Comparison of ENCODE assay signal across 1 cellular context in the genomic region with DNA sequence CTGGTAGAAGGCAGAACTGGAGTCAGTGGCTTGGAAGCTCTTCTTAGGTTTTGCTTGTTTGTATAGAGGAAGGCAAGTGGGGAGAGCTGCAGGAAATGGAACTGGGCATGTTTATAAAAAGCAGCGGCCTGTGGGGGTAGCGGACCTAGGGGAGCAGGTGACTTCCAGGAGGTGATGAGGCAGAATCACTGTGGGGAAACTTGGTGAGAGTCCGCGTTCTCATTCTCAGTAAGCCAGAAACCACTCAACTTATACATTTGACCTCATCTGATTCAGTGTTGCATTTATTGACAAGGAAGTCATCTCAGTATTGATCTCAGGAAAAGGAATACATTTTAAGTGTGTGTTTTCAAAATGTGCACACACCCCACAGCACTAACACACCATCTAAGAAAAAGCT.
TF ChIP-seq lines count a peak whose summit lies in the region.

No MANE protein-coding gene starts in this region.

TF ChIP-seq in GM12878, 131 proteins besides CTCF, POLR2A, EP300 and RAD21 (continued from another document and continues in another):
- TF ChIP-seq ZBTB33 (IDR thresholded peaks at IDR 0.05) (no peak), SRF (IDR thresholded peaks at IDR 0.05; ENCODE audit: low read depth in 2 of 2, low read length in 2 of 2) (no peak), HDAC2 (IDR thresholded peaks at IDR 0.05) (no peak), CHD2 (IDR thresholded peaks at IDR 0.05; ENCODE audit: borderline replicate concordance, low read depth, low read length) (0 out of 2 replicates have a peak, but pooled peaks have one; percentile 56), ZNF622 (IDR thresholded peaks at IDR 0.05) (no peak), NBN (IDR thresholded peaks at IDR 0.05) (0 out of 2 replicates have a peak, but pooled peaks have one; percentile 30), JUND (IDR thresholded peaks at IDR 0.05; ENCODE audit: low read depth, low read length) (no peak), IKZF1 (conservative IDR thresholded peaks at IDR 0.05) (peak; percentile 68), MEF2A (IDR thresholded peaks at IDR 0.05; ENCODE audit: insufficient read depth, low read depth, low read length) (no peak), RCOR1 (conservative IDR thresholded peaks at IDR 0.05; ENCODE audit: low read depth, low read length) (no peak), CREM (IDR thresholded peaks at IDR 0.05; ENCODE audit: low read depth) (no peak), HDAC6 (IDR thresholded peaks at IDR 0.05; ENCODE audit: unreplicated experiment) (no peak), HDGF (IDR thresholded peaks at IDR 0.05) (no peak), GATAD2B (conservative IDR thresholded peaks at IDR 0.05; ENCODE audit: low read depth) (no peak), NR2C2 (IDR thresholded peaks at IDR 0.05; ENCODE audit: borderline replicate concordance, control insufficient read depth, insufficient read length, low read depth) (no peak), ZNF207 (IDR thresholded peaks at IDR 0.05; ENCODE audit: borderline replicate concordance) (no peak), TBL1XR1 (IDR thresholded peaks at IDR 0.05; ENCODE audit: low read depth, low read length) (peak; percentile 45; the same call in 1 of the 2 replicates), CREB1 (IDR thresholded peaks at IDR 0.05; ENCODE audit: low read depth) (no peak), TCF12 (IDR thresholded peaks at IDR 0.05; ENCODE audit: low read depth, low read length) (no peak), RAD51 (IDR thresholded peaks at IDR 0.05) (no peak), CEBPZ (IDR thresholded peaks at IDR 0.05; ENCODE audit: low read depth, low read length) (no peak), FOS (IDR thresholded peaks at IDR 0.05; ENCODE audit: borderline replicate concordance, extremely low read depth, insufficient read length) (no peak), ZNF217 (IDR thresholded peaks at IDR 0.05) (no peak), BHLHE40 (IDR thresholded peaks at IDR 0.05; ENCODE audit: borderline replicate concordance in 1 of 2, low read depth in 2 of 2, low read length in 1 of 2) (peak; percentile 73 to 78), PAX5 (IDR thresholded peaks at IDR 0.05; ENCODE audit: borderline replicate concordance, low read depth, low read length) (peak; percentile 35; the same call in 1 of the 2 replicates), MYB (IDR thresholded peaks at IDR 0.05; ENCODE audit: borderline replicate concordance, low read depth, low read length) (no peak), IRF4 (IDR thresholded peaks at IDR 0.05; ENCODE audit: low read depth, low read length) (0 out of 2 replicates have a peak, but pooled peaks have one; percentile 23), NFYA (IDR thresholded peaks at IDR 0.05; ENCODE audit: borderline replicate concordance, low read depth, low read length) (no peak), MYC (IDR thresholded peaks at IDR 0.05; ENCODE audit: insufficient read depth, insufficient read length, insufficient replicate concordance, low read length, severe bottlenecking) (no peak), ATF7 (IDR thresholded peaks at IDR 0.05; ENCODE audit: low read depth) (peak; percentile 52; the same call in 1 of the 2 replicates), BMI1 (IDR thresholded peaks at IDR 0.05; ENCODE audit: borderline replicate concordance) (no peak), FOXK2 (IDR thresholded peaks at IDR 0.05) (peak; percentile 37; the same call in 1 of the 2 replicates), EZH2 (IDR thresholded peaks at IDR 0.05; ENCODE audit: borderline replicate concordance, control insufficient read depth, low read depth, low read length) (no peak), FOXM1 (IDR thresholded peaks at IDR 0.05; ENCODE audit: low read depth, low read length) (no peak), SREBF1 (IDR thresholded peaks at IDR 0.05; ENCODE audit: low read length) (no peak), BCL11A (IDR thresholded peaks at IDR 0.05; ENCODE audit: low read depth, low read length) (0 out of 2 replicates have a peak, but pooled peaks have one; percentile 26), NFIC (IDR thresholded peaks at IDR 0.05; ENCODE audit: low read depth, low read length) (no peak; the same call in 1 of the 2 replicates), YBX1 (IDR thresholded peaks at IDR 0.05) (no peak), IKZF2 (IDR thresholded peaks at IDR 0.05) (peak; percentile 50 to 53; a peak in 2 of 4 replicates), POLR2AphosphoS2 (IDR thresholded peaks at IDR 0.05; ENCODE audit: low read depth, low read length) (no peak), KLF5 (IDR thresholded peaks at IDR 0.05; ENCODE audit: partially characterized antibody) (no peak), EGR1 (IDR thresholded peaks at IDR 0.05; ENCODE audit: borderline replicate concordance in 1 of 2, low read depth in 2 of 2, low read length in 2 of 2) (no peak), ZNF687 (IDR thresholded peaks at IDR 0.05) (no peak), SREBF2 (IDR thresholded peaks at IDR 0.05; ENCODE audit: low read length) (no peak), MXI1 (IDR thresholded peaks at IDR 0.05; ENCODE audit: low read depth, low read length) (no peak), SUZ12 (IDR thresholded peaks at IDR 0.05; ENCODE audit: unreplicated experiment) (no peak)
- TF ChIP-seq, protein P1, sequence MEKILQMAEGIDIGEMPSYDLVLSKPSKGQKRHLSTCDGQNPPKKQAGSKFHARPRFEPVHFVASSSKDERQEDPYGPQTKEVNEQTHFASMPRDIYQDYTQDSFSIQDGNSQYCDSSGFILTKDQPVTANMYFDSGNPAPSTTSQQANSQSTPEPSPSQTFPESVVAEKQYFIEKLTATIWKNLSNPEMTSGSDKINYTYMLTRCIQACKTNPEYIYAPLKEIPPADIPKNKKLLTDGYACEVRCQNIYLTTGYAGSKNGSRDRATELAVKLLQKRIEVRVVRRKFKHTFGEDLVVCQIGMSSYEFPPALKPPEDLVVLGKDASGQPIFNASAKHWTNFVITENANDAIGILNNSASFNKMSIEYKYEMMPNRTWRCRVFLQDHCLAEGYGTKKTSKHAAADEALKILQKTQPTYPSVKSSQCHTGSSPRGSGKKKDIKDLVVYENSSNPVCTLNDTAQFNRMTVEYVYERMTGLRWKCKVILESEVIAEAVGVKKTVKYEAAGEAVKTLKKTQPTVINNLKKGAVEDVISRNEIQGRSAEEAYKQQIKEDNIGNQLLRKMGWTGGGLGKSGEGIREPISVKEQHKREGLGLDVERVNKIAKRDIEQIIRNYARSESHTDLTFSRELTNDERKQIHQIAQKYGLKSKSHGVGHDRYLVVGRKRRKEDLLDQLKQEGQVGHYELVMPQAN (conservative IDR thresholded peaks at IDR 0.05) = no peak
- TF ChIP-seq, protein P2, sequence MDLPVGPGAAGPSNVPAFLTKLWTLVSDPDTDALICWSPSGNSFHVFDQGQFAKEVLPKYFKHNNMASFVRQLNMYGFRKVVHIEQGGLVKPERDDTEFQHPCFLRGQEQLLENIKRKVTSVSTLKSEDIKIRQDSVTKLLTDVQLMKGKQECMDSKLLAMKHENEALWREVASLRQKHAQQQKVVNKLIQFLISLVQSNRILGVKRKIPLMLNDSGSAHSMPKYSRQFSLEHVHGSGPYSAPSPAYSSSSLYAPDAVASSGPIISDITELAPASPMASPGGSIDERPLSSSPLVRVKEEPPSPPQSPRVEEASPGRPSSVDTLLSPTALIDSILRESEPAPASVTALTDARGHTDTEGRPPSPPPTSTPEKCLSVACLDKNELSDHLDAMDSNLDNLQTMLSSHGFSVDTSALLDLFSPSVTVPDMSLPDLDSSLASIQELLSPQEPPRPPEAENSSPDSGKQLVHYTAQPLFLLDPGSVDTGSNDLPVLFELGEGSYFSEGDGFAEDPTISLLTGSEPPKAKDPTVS (IDR thresholded peaks at IDR 0.05; ENCODE audit: low read depth, low read length) = no peak
- TF ChIP-seq, protein P3, sequence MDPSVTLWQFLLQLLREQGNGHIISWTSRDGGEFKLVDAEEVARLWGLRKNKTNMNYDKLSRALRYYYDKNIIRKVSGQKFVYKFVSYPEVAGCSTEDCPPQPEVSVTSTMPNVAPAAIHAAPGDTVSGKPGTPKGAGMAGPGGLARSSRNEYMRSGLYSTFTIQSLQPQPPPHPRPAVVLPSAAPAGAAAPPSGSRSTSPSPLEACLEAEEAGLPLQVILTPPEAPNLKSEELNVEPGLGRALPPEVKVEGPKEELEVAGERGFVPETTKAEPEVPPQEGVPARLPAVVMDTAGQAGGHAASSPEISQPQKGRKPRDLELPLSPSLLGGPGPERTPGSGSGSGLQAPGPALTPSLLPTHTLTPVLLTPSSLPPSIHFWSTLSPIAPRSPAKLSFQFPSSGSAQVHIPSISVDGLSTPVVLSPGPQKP (IDR thresholded peaks at IDR 0.05; ENCODE audit: low read depth, low read length) = no peak
- TF ChIP-seq, protein P4, sequence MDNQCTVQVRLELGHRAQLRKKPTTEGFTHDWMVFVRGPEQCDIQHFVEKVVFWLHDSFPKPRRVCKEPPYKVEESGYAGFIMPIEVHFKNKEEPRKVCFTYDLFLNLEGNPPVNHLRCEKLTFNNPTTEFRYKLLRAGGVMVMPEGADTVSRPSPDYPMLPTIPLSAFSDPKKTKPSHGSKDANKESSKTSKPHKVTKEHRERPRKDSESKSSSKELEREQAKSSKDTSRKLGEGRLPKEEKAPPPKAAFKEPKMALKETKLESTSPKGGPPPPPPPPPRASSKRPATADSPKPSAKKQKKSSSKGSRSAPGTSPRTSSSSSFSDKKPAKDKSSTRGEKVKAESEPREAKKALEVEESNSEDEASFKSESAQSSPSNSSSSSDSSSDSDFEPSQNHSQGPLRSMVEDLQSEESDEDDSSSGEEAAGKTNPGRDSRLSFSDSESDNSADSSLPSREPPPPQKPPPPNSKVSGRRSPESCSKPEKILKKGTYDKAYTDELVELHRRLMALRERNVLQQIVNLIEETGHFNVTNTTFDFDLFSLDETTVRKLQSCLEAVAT (IDR thresholded peaks at IDR 0.05) = no peak
- TF ChIP-seq, protein P5, sequence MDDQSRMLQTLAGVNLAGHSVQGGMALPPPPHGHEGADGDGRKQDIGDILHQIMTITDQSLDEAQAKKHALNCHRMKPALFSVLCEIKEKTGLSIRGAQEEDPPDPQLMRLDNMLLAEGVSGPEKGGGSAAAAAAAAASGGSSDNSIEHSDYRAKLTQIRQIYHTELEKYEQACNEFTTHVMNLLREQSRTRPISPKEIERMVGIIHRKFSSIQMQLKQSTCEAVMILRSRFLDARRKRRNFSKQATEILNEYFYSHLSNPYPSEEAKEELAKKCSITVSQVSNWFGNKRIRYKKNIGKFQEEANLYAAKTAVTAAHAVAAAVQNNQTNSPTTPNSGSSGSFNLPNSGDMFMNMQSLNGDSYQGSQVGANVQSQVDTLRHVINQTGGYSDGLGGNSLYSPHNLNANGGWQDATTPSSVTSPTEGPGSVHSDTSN (IDR thresholded peaks at IDR 0.05; ENCODE audit: insufficient replicate concordance, low read depth, low read length) = no peak
